4 cellular contexts compared by ENCODE assay signal in genomic region chr14:63292805-63293204, GRCh38. TPM values are rescaled to one million over a fixed set of nuclear protein-coding genes. Genes with fewer than 3 reads are reported as not detected.
"Had no signal": no experiment of that assay in that cellular context is flagged by ENCODE, and none has a peak within 500 bp of the region (broad histone marks: within the 10 kb centered on the region; RNA-seq: fewer than 3 reads in every experiment).

No MANE protein-coding gene starts in this region.

- H3K4me3 ChIP-seq: GM12878 had no signal

- DNase-seq: GDM1, GF-D8 had no signal

RNA-seq across cellular contexts. Expression of gene GPHB5, which starts 25.9 kb away (rescaled TPM):
- total RNA-seq: G401, GM12878 had no signal
- polyA plus RNA-seq: GM12878 had no signal
